27 cellular contexts compared by ENCODE assay signal in the genomic region with DNA sequence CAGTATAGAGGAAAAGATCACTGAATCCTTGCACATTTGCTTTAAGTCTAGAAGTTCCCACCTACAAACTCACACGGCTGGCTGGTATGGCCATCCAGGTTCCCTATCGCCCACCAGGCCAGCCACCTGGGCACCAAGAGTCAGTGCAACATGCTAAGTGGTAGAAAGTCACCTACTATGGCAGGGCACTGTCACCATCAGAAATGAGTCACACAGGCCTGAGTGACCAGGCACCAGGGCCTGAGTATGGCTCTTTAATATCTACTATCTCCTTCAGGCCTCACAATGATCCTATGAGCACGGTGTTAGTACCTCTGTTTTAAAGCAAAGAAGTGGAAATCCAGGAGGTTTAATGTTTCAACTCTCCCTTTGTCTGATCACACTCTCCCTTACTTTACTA.
DNase-seq lines count a peak whose midpoint lies in the region; ATAC-seq and TF ChIP-seq lines count a peak whose summit lies in the region.
"Had no signal": no experiment of that assay in that cellular context is flagged by ENCODE, and none has a peak within 500 bp of the region (broad histone marks: within the 10 kb centered on the region; RNA-seq: fewer than 3 reads in every experiment).

No MANE protein-coding gene starts in this region.

- no peaks in the 10 kb centered on the region for H3K9me3 Mint-ChIP-seq in H9
- H3K9me3 Mint-ChIP-seq in nephron progenitor cell: no peaks in the 10 kb centered on the region
- no peaks in the 10 kb centered on the region for H3K9me3 Mint-ChIP-seq in activated T-cell treated with anti-CD3 and anti-CD28 coated beads, Interleukin-2, amount 50 U/mL, for 72 hours
- H3K9me3 Mint-ChIP-seq: CD8-positive, alpha-beta memory T cell had no signal

- H3K27me3 ChIP-seq in H9 (ENCODE audit: insufficient read depth, low read length): no peaks in the 10 kb centered on the region
- no peaks in the 10 kb centered on the region for H3K27me3 ChIP-seq in thyroid gland
- H3K27me3 ChIP-seq: SJSA1 had no signal

- no peaks in the 10 kb centered on the region for H4K20me1 ChIP-seq in H9 (ENCODE audit: control insufficient read depth, insufficient read depth, insufficient read length)

- H3K18ac ChIP-seq in H9 (ENCODE audit: insufficient read length, low read depth, low read length): no peak overlapping the region

- no peak overlapping the region for H2BK20ac ChIP-seq in H9 (ENCODE audit: low read depth, low read length, poor library complexity, severe bottlenecking)

- no peaks in the 10 kb centered on the region for H3K36me3 ChIP-seq in thyroid gland

- no peak overlapping the region for H3K4me3 Mint-ChIP-seq in H9
- H3K4me3 Mint-ChIP-seq in nephron progenitor cell: no peak overlapping the region
- no peak overlapping the region for H3K4me3 Mint-ChIP-seq in activated T-cell treated with anti-CD3 and anti-CD28 coated beads, Interleukin-2, amount 50 U/mL, for 72 hours
- H3K4me3 Mint-ChIP-seq: CD8-positive, alpha-beta memory T cell had no signal

- no peaks in the 10 kb centered on the region for H3K9me3 ChIP-seq in H9 (ENCODE audit: control insufficient read depth, low read depth, low read length)
- H3K9me3 ChIP-seq in thyroid gland: no peaks in the 10 kb centered on the region
- H3K9me3 ChIP-seq: A549, SJSA1 had no signal

- peak overlapping the region in 2 of 3 experiments; percentile 41 to 69; a peak in 1 of 7 replicates for H3K27ac Mint-ChIP-seq in H9
- H3K27ac Mint-ChIP-seq in nephron progenitor cell: peak overlapping the region; percentile 68
- no peak overlapping the region for H3K27ac Mint-ChIP-seq in activated T-cell treated with anti-CD3 and anti-CD28 coated beads, Interleukin-2, amount 50 U/mL, for 72 hours

- H4K8ac ChIP-seq in H9 (replicated peaks; ENCODE audit: insufficient read length, low read depth, low read length): no peak overlapping the region

- peaks cover 8 to 27% (median 12%) of the 10 kb centered on the region in 3 experiments for H3K36me3 Mint-ChIP-seq in H9 (ENCODE audit: insufficient read depth in 1 of 3, low read depth in 3 of 3)
- peaks cover 54% of the 10 kb centered on the region for H3K36me3 Mint-ChIP-seq in nephron progenitor cell (ENCODE audit: low read depth)
- peaks cover 5 to 7% of the 10 kb centered on the region in 2 donors for H3K36me3 Mint-ChIP-seq in activated T-cell treated with anti-CD3 and anti-CD28 coated beads, Interleukin-2, amount 50 U/mL, for 72 hours (ENCODE audit: insufficient read depth in 2 of 2)

- H3T11ph ChIP-seq in H9 (ENCODE audit: low read length): no peak overlapping the region

- H3K56ac ChIP-seq in H9 (ENCODE audit: insufficient read length, low read depth, low read length): no peak overlapping the region

- no peaks in the 10 kb centered on the region for H3K23me2 ChIP-seq in H9 (ENCODE audit: insufficient read length, low read depth, low read length, poor library complexity, severe bottlenecking)

- intact Hi-C loops in thyroid gland (cut with DNase I) (no loop called here), left ventricle myocardium superior (cut with micrococcal nuclease) (no loop called here)

- H3K27ac ChIP-seq in H9 (ENCODE audit: insufficient read length, low read depth, low read length): no peak overlapping the region
- peak overlapping the region; percentile 20 for H3K27ac ChIP-seq in cingulate gyrus (ENCODE audit: low read depth, low read length)
- H3K27ac ChIP-seq in thyroid gland: peak overlapping the region in 2 of 3 donors; percentile 46 to 49
- H3K27ac ChIP-seq: A549, C4-2B, SJSA1 had no signal

- H3K4me3 ChIP-seq in thyroid gland (replicated peaks in 1 of 3): no peak overlapping the region
- H3K4me3 ChIP-seq: A549, GM12878, SJSA1 had no signal

- H3K27me3 Mint-ChIP-seq in H9 (ENCODE audit: low read depth) (no peaks in the 10 kb centered on the region), nephron progenitor cell (ENCODE audit: low read depth, poor library complexity) (peaks cover 4% of the 10 kb centered on the region)
- H3K27me3 Mint-ChIP-seq in activated T-cell treated with anti-CD3 and anti-CD28 coated beads, Interleukin-2, amount 50 U/mL, for 72 hours (ENCODE audit: low read depth): no peaks in the 10 kb centered on the region

- H3K14ac ChIP-seq in H9 (ENCODE audit: insufficient read depth, low read length): no peak overlapping the region

- peaks cover 22 to 25% of the 10 kb centered on the region in 2 experiments for H3K4me1 Mint-ChIP-seq in H9
- no peaks in the 10 kb centered on the region for H3K4me1 Mint-ChIP-seq in nephron progenitor cell
- no peaks in the 10 kb centered on the region for H3K4me1 Mint-ChIP-seq in activated T-cell treated with anti-CD3 and anti-CD28 coated beads, Interleukin-2, amount 50 U/mL, for 72 hours (ENCODE audit: low read depth)

- H3K4me1 ChIP-seq in H9 (ENCODE audit: insufficient read depth, low read length): no peaks in the 10 kb centered on the region
- peaks cover 8 to 16% of the 10 kb centered on the region in 2 donors for H3K4me1 ChIP-seq in thyroid gland
- H3K4me1 ChIP-seq: A549, SJSA1 had no signal

- no peak overlapping the region for H3K4me2 ChIP-seq in H9 (ENCODE audit: insufficient read depth, insufficient read length, low read length)
- H3K4me2 ChIP-seq: A549 had no signal

- no peak overlapping the region for H3K23ac ChIP-seq in H9 (ENCODE audit: insufficient read length, low read depth, low read length)

- ATAC-seq in activated T-cell treated with anti-CD3 and anti-CD28 coated beads, Interleukin-2, amount 50 U/mL, for 72 hours (replicated peaks in 1 of 2): no peak
- no peak for ATAC-seq in left ventricle myocardium superior
- ATAC-seq: GM12878 had no signal

- no peak overlapping the region for H2BK5ac ChIP-seq in H9 (ENCODE audit: insufficient read length, low read length)

- H3K4ac ChIP-seq in H9 (ENCODE audit: low read depth, low read length): no peak overlapping the region

- DNase-seq in H9 (no peak), nephron progenitor cell (no peak), thyroid gland (peak in 1 of 2 donors; percentile 8), NCI-H2227 (lab: John Stamatoyannopoulos, UW; ENCODE audit: unreplicated experiment) (no peak), left ventricle myocardium superior (no peak)
- DNase-seq in activated T-cell treated with anti-CD3 and anti-CD28 coated beads, Interleukin-2, amount 50 U/mL, for 72 hours: no peak
- DNase-seq: AML-193; CD8-positive, alpha-beta memory T cell; DMS 273 treated with DMSO at 0.1 percent for 48 hours; DMS79; EL; GDM1; NCI-H1048; NCI-H1417; NCI-H187; NCI-H2107; NCI-H446 treated with DMSO at 0.1 percent for 48 hours; NCI-H526; NCI-H82; NK-92 treated with Interleukin-12 subunit alpha and Interleukin-12 subunit beta, amount 100 ng/mL, for 24 hours; Right ventricle myocardium superior; RPMI8226 had no signal

- H4K5ac ChIP-seq in H9 (ENCODE audit: insufficient read length, low read depth, low read length): no peak overlapping the region

- H2AK5ac ChIP-seq in H9 (ENCODE audit: insufficient read length, low read length): no peak overlapping the region

- H3K79me1 ChIP-seq in H9 (ENCODE audit: insufficient read depth, low read depth, low read length, poor library complexity, severe bottlenecking): no peaks in the 10 kb centered on the region

- H3K9ac ChIP-seq in H9 (ENCODE audit: extremely low read depth, insufficient read length, low read length): no peak overlapping the region

- TF ChIP-seq CTCF in H9 (conservative IDR thresholded peaks at IDR 0.05) (no peak), nephron progenitor cell (IDR thresholded peaks at IDR 0.05) (no peak), thyroid gland (IDR thresholded peaks at IDR 0.05) (no peak)

- H2BK12ac ChIP-seq in H9 (ENCODE audit: insufficient read length, low read depth, low read length): no peak overlapping the region

- no CpG with 5 or more reads among the region's 3 CpGs for WGBS in H9 (ENCODE audit: extremely low coverage, insufficient read length, low lambda C conversion rate)
- 66 to 84% methylated on average over 3 of the region's 3 CpGs for whole genome bisulfite sequencing in thyroid gland, 2 donors

- H2AFZ ChIP-seq in H9 (ENCODE audit: low read length): no peak overlapping the region

- no peak overlapping the region for H4K91ac ChIP-seq in H9 (ENCODE audit: insufficient read length, low read depth, low read length)

- TF ChIP-seq POLR2A in thyroid gland (IDR thresholded peaks at IDR 0.05): no peak

- H2BK120ac ChIP-seq in H9 (ENCODE audit: low read depth, low read length, poor library complexity, severe bottlenecking): no peak overlapping the region

- no peak overlapping the region for H2BK15ac ChIP-seq in H9 (ENCODE audit: low read depth, low read length)

- H3K79me2 ChIP-seq in H9 (ENCODE audit: insufficient read depth, low read length): no peaks in the 10 kb centered on the region
